Comparison of ENCODE assay signal across 15 cellular contexts in genomic region chr20:24236204-24236603, GRCh38.
"Had no signal": no experiment of that assay in that cellular context is flagged by ENCODE, and none has a peak within 500 bp of the region (broad histone marks: within the 10 kb centered on the region; RNA-seq: fewer than 3 reads in every experiment).

No MANE protein-coding gene starts in this region.

- H3K79me2 ChIP-seq: parathyroid adenoma had no signal

- H2AFZ ChIP-seq: parathyroid adenoma had no signal

- H3K4me1 ChIP-seq: gastrocnemius medialis, heart left ventricle, parathyroid adenoma, transverse colon had no signal

- H3K9me3 ChIP-seq: gastrocnemius medialis, heart left ventricle, neutrophil, transverse colon had no signal

- DNase-seq: activated CD4-positive, alpha-beta T cell treated with anti-CD3 and anti-CD28 coated beads, Interleukin-2, amount 10 ng/mL, durations not matched to agents 24 days and 14 days; activated CD8-positive, alpha-beta memory T cell treated with anti-CD3 and anti-CD28 coated beads, Interleukin-2, amount 50 U/mL, for 48 hours; activated CD8-positive, alpha-beta T cell treated with anti-CD3 and anti-CD28 coated beads, Interleukin-2, amount 10 ng/mL, durations not matched to agents 7 days and 5 days; activated gamma-delta T cell; activated T-cell treated with anti-CD3 and anti-CD28 coated beads, Interleukin-2, amount 50 U/mL, for 72 hours; cerebellar nuclear complex; gastrocnemius medialis; heart left ventricle; small intestine; stimulated activated CD4-positive, alpha-beta T cell treated with anti-CD3 and anti-CD28 coated beads, Interleukin-4, amount 100 ng/mL, for 4 hours; stimulated activated CD8-positive, alpha-beta memory T cell treated with anti-CD3 and anti-CD28 coated beads, Interleukin-4, amount 100 ng/mL, for 48 hours; stimulated activated naive CD8-positive, alpha-beta T cell treated with anti-CD3 and anti-CD28 coated beads, Interleukin-15, Interleukin-2, amounts not matched to agents 100 U/mL and 50 U/mL, for 24 hours; transverse colon had no signal

- H3K4me3 ChIP-seq: gastrocnemius medialis, heart left ventricle, transverse colon had no signal

- H3K27ac ChIP-seq: gastrocnemius medialis, heart left ventricle, neutrophil, parathyroid adenoma, transverse colon had no signal

- H3K36me3 ChIP-seq: gastrocnemius medialis, heart left ventricle, neutrophil, transverse colon had no signal

- H3K27me3 ChIP-seq: gastrocnemius medialis, neutrophil, transverse colon had no signal

- H3K9ac ChIP-seq: parathyroid adenoma had no signal
